Comparison of ENCODE assay signal across 13 cellular contexts in genomic region chr3:16069149-16069922, GRCh38.
DNase-seq lines count a peak whose midpoint lies in the region; ATAC-seq and TF ChIP-seq lines count a peak whose summit lies in the region.
"Had no signal": no experiment of that assay in that cellular context is flagged by ENCODE, and none has a peak within 500 bp of the region (broad histone marks: within the 10 kb centered on the region; RNA-seq: fewer than 3 reads in every experiment).

No MANE protein-coding gene starts in this region.

- no peak for TF ChIP-seq POLR2A in esophagus muscularis mucosa (IDR thresholded peaks at IDR 0.05; ENCODE audit: low read depth)

- no peak overlapping the region for H3K4me3 ChIP-seq in AG10803 (ENCODE audit: low read length)
- H3K4me3 ChIP-seq in MG63 = no peak overlapping the region
- no peak overlapping the region for H3K4me3 ChIP-seq in cardiac fibroblast (replicated peaks in 1 of 2; ENCODE audit: low read depth in 2 of 2, low read length in 2 of 2)
- H3K4me3 ChIP-seq in heart right ventricle = no peak overlapping the region
- no peak overlapping the region for H3K4me3 ChIP-seq in esophagus muscularis mucosa

- 92 to 94% methylated on average over 6 of the region's 6 CpGs for WGBS in heart right ventricle, 2 donors
- WGBS in esophagus muscularis mucosa = 85% methylated on average over 6 of the region's 6 CpGs

- no peaks in the 10 kb centered on the region for H3K27me3 Mint-ChIP-seq in mesothelial cell of epicardium (ENCODE audit: low read depth)
- no peaks in the 10 kb centered on the region for H3K27me3 Mint-ChIP-seq in activated T-cell treated with anti-CD3 and anti-CD28 coated beads, Interleukin-2, amount 50 U/mL, for 4 hours (ENCODE audit: low read depth)

- no peak overlapping the region for H3K27ac ChIP-seq in heart right ventricle
- H3K27ac ChIP-seq in esophagus muscularis mucosa (replicated peaks in 1 of 4) = no peak overlapping the region
- H3K27ac ChIP-seq: C4-2B had no signal

- no peak for TF ChIP-seq EP300 in esophagus muscularis mucosa (IDR thresholded peaks at IDR 0.05)

- no peak for ATAC-seq in activated T-cell treated with anti-CD3 and anti-CD28 coated beads, Interleukin-2, amount 50 U/mL, for 4 hours
- ATAC-seq in heart right ventricle = no peak

- H3K36me3 Mint-ChIP-seq in mesothelial cell of epicardium = no peaks in the 10 kb centered on the region
- no peaks in the 10 kb centered on the region for H3K36me3 Mint-ChIP-seq in activated T-cell treated with anti-CD3 and anti-CD28 coated beads, Interleukin-2, amount 50 U/mL, for 4 hours (ENCODE audit: insufficient read depth)

- H3K9me3 Mint-ChIP-seq in mesothelial cell of epicardium = peaks cover 4% of the 10 kb centered on the region
- no peaks in the 10 kb centered on the region for H3K9me3 Mint-ChIP-seq in activated T-cell treated with anti-CD3 and anti-CD28 coated beads, Interleukin-2, amount 50 U/mL, for 4 hours

- no peaks in the 10 kb centered on the region for H3K27me3 ChIP-seq in MG63
- no peaks in the 10 kb centered on the region for H3K27me3 ChIP-seq in heart right ventricle
- H3K27me3 ChIP-seq in esophagus muscularis mucosa = no peaks in the 10 kb centered on the region

- peak overlapping the region; percentile 95 for H3K27ac Mint-ChIP-seq in mesothelial cell of epicardium

- DNase-seq in AG10803 (ENCODE audit: low read depth) (peak; percentile 93), MG63 (peak; percentile 13), cardiac fibroblast (ENCODE audit: low read depth in 2 of 2) (peak; percentile 92 to 96), mesothelial cell of epicardium (ENCODE audit: low spot score in 2 of 2, unreplicated experiment in 2 of 2) (no peak), anterior cingulate cortex (lab: John Stamatoyannopoulos, UW) (no peak), heart right ventricle (no peak), esophagus muscularis mucosa (ENCODE audit: extremely low spot score) (no peak)
- no peak for DNase-seq in activated T-cell treated with anti-CD3 and anti-CD28 coated beads, Interleukin-2, amount 50 U/mL, for 4 hours
- DNase-seq: activated gamma-delta T cell, left cardiac atrium, MV-4-11, NCI-H774 had no signal

- no peak for TF ChIP-seq CTCF in AG10803 (conservative IDR thresholded peaks at IDR 0.05; ENCODE audit: low read length)
- TF ChIP-seq CTCF in cardiac fibroblast (IDR thresholded peaks at IDR 0.05; ENCODE audit: low read depth, low read length) = no peak
- no peak for TF ChIP-seq CTCF in mesothelial cell of epicardium (IDR thresholded peaks at IDR 0.05; ENCODE audit: unreplicated experiment)
- TF ChIP-seq CTCF in heart right ventricle (IDR thresholded peaks at IDR 0.05) = no peak
- no peak for TF ChIP-seq CTCF in esophagus muscularis mucosa (IDR thresholded peaks at IDR 0.05)

- H3K4me1 ChIP-seq in heart right ventricle (peaks cover 0 to 21% (median 10%) of the 10 kb centered on the region in 9 donors), esophagus muscularis mucosa (peaks cover 7 to 20% (median 15%) of the 10 kb centered on the region in 4 donors)

- H3K9me3 ChIP-seq in MG63 (no peaks in the 10 kb centered on the region), heart right ventricle (no peaks in the 10 kb centered on the region), esophagus muscularis mucosa (no peaks in the 10 kb centered on the region)

- no peak overlapping the region for H3K4me3 Mint-ChIP-seq in mesothelial cell of epicardium
- no peak overlapping the region for H3K4me3 Mint-ChIP-seq in activated T-cell treated with anti-CD3 and anti-CD28 coated beads, Interleukin-2, amount 50 U/mL, for 4 hours

- intact Hi-C loops in heart right ventricle (cut with DNase I) (no loop called here), esophagus muscularis mucosa (cut with DNase I) (no loop called here)

- peaks cover 36% of the 10 kb centered on the region for H3K4me1 Mint-ChIP-seq in mesothelial cell of epicardium
- H3K4me1 Mint-ChIP-seq in activated T-cell treated with anti-CD3 and anti-CD28 coated beads, Interleukin-2, amount 50 U/mL, for 4 hours (ENCODE audit: low read depth) = no peaks in the 10 kb centered on the region

- H3K36me3 ChIP-seq in MG63 (no peaks in the 10 kb centered on the region), heart right ventricle (no peaks in the 10 kb centered on the region), esophagus muscularis mucosa (no peaks in the 10 kb centered on the region)

Comparison
In these comparisons a context has a peak if more than half of its experiments do, and no peak if none do; other contexts are left out.
1. DNase-seq: peak in AG10803 (single experiment), MG63 (single experiment) and cardiac fibroblast (2 of 2); none in mesothelial cell of epicardium (0 of 2), anterior cingulate cortex (0 of 58), activated T-cell treated with anti-CD3 and anti-CD28 coated beads, Interleukin-2, amount 50 U/mL, for 4 hours (single experiment), heart right ventricle (0 of 2) and esophagus muscularis mucosa (single experiment).